30 cellular contexts compared by ENCODE assay signal in the genomic region with DNA sequence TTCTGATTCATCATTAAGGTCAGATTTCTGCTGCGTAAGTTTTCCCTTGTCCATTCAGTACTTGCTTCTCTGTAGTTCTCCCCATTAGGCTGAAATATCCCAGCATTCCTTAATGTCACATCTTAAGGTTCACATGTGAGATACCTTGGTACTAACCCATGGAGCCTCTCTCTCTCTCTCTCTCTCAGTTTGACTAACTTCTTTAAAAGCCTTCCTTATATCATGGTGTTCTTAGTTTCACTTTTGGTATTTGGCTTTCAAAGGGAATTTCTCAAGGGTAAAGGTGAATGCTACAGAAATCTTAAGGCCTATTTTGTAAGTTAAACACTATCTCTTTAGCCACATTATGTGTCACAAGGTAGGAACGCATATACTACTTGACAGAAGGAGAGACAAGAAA.
"Had no signal": no experiment of that assay in that cellular context is flagged by ENCODE, and none has a peak within 500 bp of the region (broad histone marks: within the 10 kb centered on the region; RNA-seq: fewer than 3 reads in every experiment).

No MANE protein-coding gene starts in this region.

- H3K4me1 ChIP-seq: Peyer's patch, SJCRH30 had no signal

- H3K27ac ChIP-seq: KMS-11, Peyer's patch, RWPE1, SJCRH30 had no signal

- H3K27me3 ChIP-seq: Peyer's patch, SJCRH30 had no signal

- H3K9ac ChIP-seq: KMS-11, SK-N-SH had no signal

- ATAC-seq: activated CD8-positive, alpha-beta memory T cell treated with anti-CD3 and anti-CD28 coated beads, Interleukin-2, amount 10 ng/mL, durations not matched to agents 7 days and 5 days; T-helper 17 cell had no signal

- DNase-seq: activated B cell treated with CpG ODN at 0.5 μM for 24 hours; activated CD4-positive, alpha-beta T cell treated with anti-CD3 and anti-CD28 coated beads for 1 hour; activated CD4-positive, alpha-beta T cell treated with anti-CD3 and anti-CD28 coated beads, Interleukin-2, amount 10 ng/mL, durations not matched to agents 24 days and 14 days; activated CD4-positive, alpha-beta T cell treated with anti-CD3 and anti-CD28 coated beads, Interleukin-2, amount 50 U/mL, for 48 hours; activated CD8-positive, alpha-beta memory T cell treated with anti-CD3 and anti-CD28 coated beads, Interleukin-2, amount 10 ng/mL, durations not matched to agents 7 days and 5 days; activated effector memory CD4-positive, alpha-beta T cell treated with Interleukin-2 at 50 U/mL for 16 hours; activated naive CD4-positive, alpha-beta T cell; activated T-cell treated with anti-CD3 and anti-CD28 coated beads, Interleukin-2, amount 50 U/mL, for 24 hours; aorta; central memory CD4-positive, alpha-beta T cell; cortex of kidney; NCI-H1048; NCI-H146; NCI-H1930; NCI-H2107; NCI-H2171 treated with DMSO at 0.1 percent for 48 hours; NCI-H345; NCI-H510A treated with DMSO at 0.1 percent for 48 hours; NCI-H69; NK-92 treated with Interleukin-12 subunit alpha and Interleukin-12 subunit beta, amount 100 ng/mL, for 24 hours; Peyer's patch; Right ventricle myocardium superior; SJCRH30; SK-N-SH; T-helper 17 cell; T-helper 9 cell had no signal

- FAIRE-seq: bronchial epithelial cell, TTC549 had no signal

- H3K9me3 ChIP-seq: Peyer's patch, SJCRH30, SK-N-SH had no signal

- H3K36me3 ChIP-seq: Peyer's patch, SJCRH30 had no signal

- H3K4me2 ChIP-seq: KMS-11, SK-N-SH had no signal

- H3K4me3 ChIP-seq: Peyer's patch, SJCRH30 had no signal
